ENCODE assay signal across 8 cellular contexts in the genomic region with DNA sequence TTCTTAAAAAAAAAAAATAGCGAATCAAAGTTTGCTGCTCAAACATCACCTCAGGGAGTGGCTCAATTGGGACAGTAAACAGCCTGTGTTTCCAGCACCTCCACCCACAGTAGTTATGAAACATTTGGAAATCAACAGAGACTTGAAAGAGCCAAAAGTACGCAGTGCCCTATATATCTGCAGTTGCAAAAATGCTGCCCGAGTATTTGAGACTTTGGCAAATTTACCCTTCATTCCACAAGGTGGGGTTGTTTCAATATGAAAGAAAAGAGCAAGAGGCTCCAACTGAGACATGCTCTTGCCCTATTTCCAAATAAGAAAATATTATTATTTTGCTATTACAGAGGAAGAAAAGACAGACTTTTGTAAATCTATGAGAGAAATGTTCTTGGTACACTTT.
DNase-seq lines count a peak whose midpoint lies in the region; ATAC-seq, FAIRE-seq and TF ChIP-seq lines count a peak whose summit lies in the region.

No MANE protein-coding gene starts in this region.

- no peak overlapping the region for H3K27ac ChIP-seq in 22Rv1
- no peak overlapping the region for H3K27ac ChIP-seq in RWPE1
- H3K27ac ChIP-seq in heart right ventricle: no peak overlapping the region

- TF ChIP-seq CTCF in 22Rv1 (IDR thresholded peaks at IDR 0.05) (peak; percentile 66), RWPE1 (conservative IDR thresholded peaks at IDR 0.05; ENCODE audit: low read depth) (peak; percentile 48), heart right ventricle (IDR thresholded peaks at IDR 0.05) (peak in 6 of 9 donors; percentile 21 to 39 (median 26)), type B pancreatic cell (conservative IDR thresholded peaks at IDR 0.05) (peak; percentile 77)

- H3K4me3 Mint-ChIP-seq in type B pancreatic cell: no peak overlapping the region

- DNase-seq in H54 (ENCODE audit: insufficient read length, low spot score) (no peak), RWPE1 (ENCODE audit: low spot score) (peak; percentile 36), heart right ventricle (no peak), type B pancreatic cell (ENCODE audit: extremely low spot score, unreplicated experiment) (no peak)
- DNase-seq in activated naive CD4-positive, alpha-beta T cell treated with Interleukin-2 at 50 U/mL for 16 hours: no peak

- H3K4me3 ChIP-seq in heart right ventricle: no peak overlapping the region

- H3K4me1 Mint-ChIP-seq in type B pancreatic cell (ENCODE audit: unreplicated experiment): peaks cover 35% of the 10 kb centered on the region

- H3K27ac Mint-ChIP-seq in type B pancreatic cell: no peak overlapping the region

- no peaks in the 10 kb centered on the region for H3K36me3 ChIP-seq in heart right ventricle

- intact Hi-C loops in heart right ventricle (cut with DNase I): no loop called here

- peaks cover 3% of the 10 kb centered on the region for H3K9me3 Mint-ChIP-seq in type B pancreatic cell

- ATAC-seq in heart right ventricle: peak in 3 of 8 donors; percentile 29 to 54 (median 46)
- ATAC-seq in HG03175 (IDR thresholded peaks at IDR 0.05; ENCODE audit: unreplicated experiment): no peak
- ATAC-seq in HG03342 (IDR thresholded peaks at IDR 0.05; ENCODE audit: unreplicated experiment): no peak

- no peaks in the 10 kb centered on the region for H3K36me3 Mint-ChIP-seq in type B pancreatic cell

- peaks cover 0 to 4% (median 0%) of the 10 kb centered on the region in 9 donors for H3K4me1 ChIP-seq in heart right ventricle

- FAIRE-seq in H54 (lab: Jason Lieb, UNC): peak; percentile 70

- no peaks in the 10 kb centered on the region for H3K27me3 ChIP-seq in heart right ventricle

- 21 to 31% methylated on average over 3 of the region's 3 CpGs for WGBS in heart right ventricle, 2 donors

- POLR2A ChIA-PET in RWPE1 (lab: Yijun Ruan, JAX; ENCODE audit: low non-redundant PET): no interaction called here

- H3K27me3 Mint-ChIP-seq in type B pancreatic cell: no peaks in the 10 kb centered on the region

- no peaks in the 10 kb centered on the region for H3K9me3 ChIP-seq in heart right ventricle

- CTCF ChIA-PET in RWPE1 (lab: Yijun Ruan, JAX): no interaction called here

- no peak for TF ChIP-seq POLR2A in H54 (IDR thresholded peaks at IDR 0.05; ENCODE audit: low read depth, low read length)

Comparison
In these comparisons a context has a peak if more than half of its experiments do, and no peak if none do; other contexts are left out.
1. CTCF ChIP-seq: peak in every context shown above with its lines; median percentile 77 in type B pancreatic cell; 66 in 22Rv1; 48 in RWPE1; 26 in heart right ventricle.